ENCODE assay signal across 5 cellular contexts in genomic region chr12:106380954-106381353, GRCh38.
"Had no signal": no experiment of that assay in that cellular context is flagged by ENCODE, and none has a peak within 500 bp of the region (broad histone marks: within the 10 kb centered on the region; RNA-seq: fewer than 3 reads in every experiment).

No MANE protein-coding gene starts in this region.

- H3K27ac Mint-ChIP-seq: GM23338, H9 had no signal

- H3K4me2 ChIP-seq: GM23338 had no signal

- H3K4me3 ChIP-seq: GM23338, K562 had no signal

- ATAC-seq: GM23338, K562 had no signal

- H3K9me3 Mint-ChIP-seq: GM23338 had no signal

- H2AFZ ChIP-seq: GM23338 had no signal

- H3K4me3 Mint-ChIP-seq: GM23338, H9 had no signal

- DNase-seq: H9, HCEC 1CT, IMR-90 had no signal

- H3K4me1 Mint-ChIP-seq: GM23338, H9 had no signal
